Comparison of ENCODE assay signal across 28 cellular contexts in the genomic region with DNA sequence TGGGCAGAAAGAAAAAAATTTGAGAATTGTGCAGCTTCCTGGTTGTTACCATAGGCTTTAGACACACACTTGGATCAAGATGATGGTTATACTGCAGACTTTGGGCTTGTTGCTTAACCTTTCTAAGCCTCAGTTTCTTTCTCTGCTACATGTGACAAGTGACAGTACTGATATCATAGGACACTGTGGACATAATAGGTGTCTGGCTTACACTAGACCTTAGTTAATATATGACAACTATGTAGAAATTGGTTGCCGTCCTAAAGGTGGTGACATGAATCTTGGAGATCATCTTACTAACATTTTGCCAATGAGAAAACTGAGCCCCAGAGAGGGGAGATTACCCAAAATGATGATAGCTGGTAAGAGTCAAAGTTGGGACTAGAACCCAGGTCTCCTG.
"Had no signal": no experiment of that assay in that cellular context is flagged by ENCODE, and none has a peak within 500 bp of the region (broad histone marks: within the 10 kb centered on the region; RNA-seq: fewer than 3 reads in every experiment).

No MANE protein-coding gene starts in this region.

- H3K9me3 Mint-ChIP-seq: activated CD4-positive, alpha-beta T cell treated with anti-CD3 and anti-CD28 coated beads, Interleukin-2, amount 10 ng/mL, durations not matched to agents 24 days and 14 days; activated naive CD4-positive, alpha-beta T cell treated with anti-CD3 and anti-CD28 coated beads, Interleukin-2, amount 50 U/mL, for 24 hours; activated naive CD8-positive, alpha-beta T cell treated with anti-CD3 and anti-CD28 coated beads, Interleukin-2, amount 10 ng/mL, durations not matched to agents 7 days and 5 days; activated T-cell treated with anti-CD3 and anti-CD28 coated beads, Interleukin-2, amount 50 U/mL, for 24 hours; activated T-helper 2 cell treated with anti-CD3 and anti-CD28 coated beads, Interferon-gamma antibody, Interleukin-2, Interleukin-4, amounts not matched to agents 10 μg/mL and 5 μg/mL and 100 μg/mL, durations not matched to agents 14 hours and 24 hours and 36 hours; T-helper 1 cell treated with Interleukin-12 subunit alpha and Interleukin-12 subunit beta and Interleukin-4 antibody, amounts not matched to agents 30 μg/mL and 1 μg/mL, for 36 hours; T-helper 2 cell treated with Interferon-gamma antibody and Interleukin-4, amounts not matched to agents 5 μg/mL and 100 μg/mL, for 36 hours had no signal

- H3K4me3 ChIP-seq: ascending aorta, body of pancreas, SJCRH30 had no signal

- H3K36me3 Mint-ChIP-seq: activated naive CD4-positive, alpha-beta T cell treated with anti-CD3 and anti-CD28 coated beads, Interleukin-2, amount 50 U/mL, for 24 hours; activated naive CD8-positive, alpha-beta T cell treated with anti-CD3 and anti-CD28 coated beads, Interleukin-2, amount 10 ng/mL, durations not matched to agents 7 days and 5 days had no signal

- H3K4me2 ChIP-seq: SK-N-SH had no signal

- H3K27me3 ChIP-seq: ascending aorta, body of pancreas, SJCRH30 had no signal

- H3K27me3 Mint-ChIP-seq: activated CD4-positive, alpha-beta T cell treated with anti-CD3 and anti-CD28 coated beads, Interleukin-2, amount 10 ng/mL, durations not matched to agents 24 days and 14 days; activated naive CD8-positive, alpha-beta T cell treated with anti-CD3 and anti-CD28 coated beads, Interleukin-2, amount 10 ng/mL, durations not matched to agents 7 days and 5 days had no signal

- FAIRE-seq: TTC549 had no signal

- H3K27ac ChIP-seq: ascending aorta, body of pancreas, SJCRH30 had no signal

- DNase-seq: activated CD4-positive, alpha-beta T cell treated with anti-CD3 and anti-CD28 coated beads, Interleukin-2, amount 10 ng/mL, durations not matched to agents 24 days and 14 days; activated CD4-positive, alpha-beta T cell treated with anti-CD3 and anti-CD28 coated beads, Interleukin-2, amount 50 U/mL, for 48 hours; activated CD8-positive, alpha-beta T cell treated with anti-CD3 and anti-CD28 coated beads, Interleukin-2, amount 10 ng/mL, durations not matched to agents 7 days and 5 days; activated gamma-delta T cell; activated naive CD4-positive, alpha-beta T cell treated with Interleukin-2 at 50 U/mL for 16 hours; activated naive CD8-positive, alpha-beta T cell treated with anti-CD3 and anti-CD28 coated beads, Interleukin-2, amount 10 ng/mL, durations not matched to agents 7 days and 5 days; activated T-cell treated with anti-CD3 and anti-CD28 coated beads, Interleukin-2, amount 50 U/mL, for 24 hours; amygdala; caudate nucleus; KG1; NCI-H1092 treated with DMSO at 0.1 percent for 48 hours; NCI-H1417 treated with DMSO at 0.1 percent for 48 hours; NCI-H187 treated with DMSO at 0.1 percent for 48 hours; NCI-H2081 treated with DMSO at 0.1 percent for 48 hours; NCI-H446 treated with DMSO at 0.1 percent for 48 hours; NCI-H524; NCI-H69; SHP77; SK-N-SH had no signal

- H3K4me3 Mint-ChIP-seq: activated CD4-positive, alpha-beta T cell treated with anti-CD3 and anti-CD28 coated beads, Interleukin-2, amount 10 ng/mL, durations not matched to agents 24 days and 14 days; activated CD8-positive, alpha-beta T cell treated with anti-CD3 and anti-CD28 coated beads, Interleukin-2, amount 10 ng/mL, durations not matched to agents 7 days and 5 days; activated naive CD4-positive, alpha-beta T cell treated with anti-CD3 and anti-CD28 coated beads, Interleukin-2, amount 50 U/mL, for 24 hours; activated naive CD8-positive, alpha-beta T cell treated with anti-CD3 and anti-CD28 coated beads, Interleukin-2, amount 10 ng/mL, durations not matched to agents 7 days and 5 days; activated T-cell treated with anti-CD3 and anti-CD28 coated beads, Interleukin-2, amount 50 U/mL, for 24 hours; T-helper 1 cell treated with Interleukin-12 subunit alpha and Interleukin-12 subunit beta and Interleukin-4 antibody, amounts not matched to agents 30 μg/mL and 1 μg/mL, for 36 hours; T-helper 2 cell treated with Interferon-gamma antibody and Interleukin-4, amounts not matched to agents 5 μg/mL and 100 μg/mL, for 36 hours had no signal

- H3K9ac ChIP-seq: SK-N-SH had no signal

- H3K36me3 ChIP-seq: ascending aorta, SJCRH30 had no signal

- H3K9me3 ChIP-seq: ascending aorta, body of pancreas, SJCRH30, SK-N-SH had no signal

- ATAC-seq: activated CD8-positive, alpha-beta T cell treated with anti-CD3 and anti-CD28 coated beads, Interleukin-2, amount 10 ng/mL, durations not matched to agents 7 days and 5 days; body of pancreas; Panc1 had no signal

- H3K27ac Mint-ChIP-seq: activated CD4-positive, alpha-beta T cell treated with anti-CD3 and anti-CD28 coated beads, Interleukin-2, amount 10 ng/mL, durations not matched to agents 24 days and 14 days; activated CD8-positive, alpha-beta T cell treated with anti-CD3 and anti-CD28 coated beads, Interleukin-2, amount 10 ng/mL, durations not matched to agents 7 days and 5 days; activated naive CD4-positive, alpha-beta T cell treated with anti-CD3 and anti-CD28 coated beads, Interleukin-2, amount 50 U/mL, for 24 hours; activated naive CD8-positive, alpha-beta T cell treated with anti-CD3 and anti-CD28 coated beads, Interleukin-2, amount 10 ng/mL, durations not matched to agents 7 days and 5 days; activated T-cell treated with anti-CD3 and anti-CD28 coated beads, Interleukin-2, amount 50 U/mL, for 24 hours; activated T-helper 2 cell treated with anti-CD3 and anti-CD28 coated beads, Interferon-gamma antibody, Interleukin-2, Interleukin-4, amounts not matched to agents 10 μg/mL and 5 μg/mL and 100 μg/mL, durations not matched to agents 14 hours and 24 hours and 36 hours; T-helper 1 cell treated with Interleukin-12 subunit alpha and Interleukin-12 subunit beta and Interleukin-4 antibody, amounts not matched to agents 30 μg/mL and 1 μg/mL, for 36 hours; T-helper 2 cell treated with Interferon-gamma antibody and Interleukin-4, amounts not matched to agents 5 μg/mL and 100 μg/mL, for 36 hours had no signal

- H3K9me2 ChIP-seq: SK-N-SH had no signal

- H3K4me1 Mint-ChIP-seq: activated CD4-positive, alpha-beta T cell treated with anti-CD3 and anti-CD28 coated beads, Interleukin-2, amount 10 ng/mL, durations not matched to agents 24 days and 14 days; activated naive CD4-positive, alpha-beta T cell treated with anti-CD3 and anti-CD28 coated beads, Interleukin-2, amount 50 U/mL, for 24 hours; activated naive CD8-positive, alpha-beta T cell treated with anti-CD3 and anti-CD28 coated beads, Interleukin-2, amount 10 ng/mL, durations not matched to agents 7 days and 5 days had no signal
